Comparison of ENCODE assay signal across 24 cellular contexts in the genomic region with DNA sequence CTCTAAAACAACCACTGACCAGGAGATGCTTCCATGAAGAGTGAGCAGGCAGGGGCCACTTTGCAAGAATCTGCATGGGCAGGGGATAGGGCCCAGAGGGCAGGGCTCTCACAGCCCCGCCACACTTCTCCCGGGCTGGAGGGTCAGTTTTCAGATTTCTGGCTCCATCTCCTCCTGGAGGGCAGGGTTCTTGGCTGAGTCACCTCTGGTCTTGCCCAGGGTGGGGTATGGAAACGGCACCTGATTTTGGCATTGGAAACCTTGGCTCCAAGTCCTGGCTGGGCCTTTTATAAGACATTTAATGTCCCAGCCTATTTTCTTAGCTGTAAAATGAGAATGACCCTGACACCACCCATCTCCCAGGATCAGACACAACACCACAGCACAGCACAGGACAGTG.
"Had no signal": no experiment of that assay in that cellular context is flagged by ENCODE, and none has a peak within 500 bp of the region (broad histone marks: within the 10 kb centered on the region; RNA-seq: fewer than 3 reads in every experiment).

No MANE protein-coding gene starts in this region.

- H3K9me3 Mint-ChIP-seq: activated CD4-positive, alpha-beta memory T cell treated with anti-CD3 and anti-CD28 coated beads, Interleukin-2, amount 10 ng/mL, durations not matched to agents 7 days and 5 days; activated naive CD8-positive, alpha-beta T cell treated with anti-CD3 and anti-CD28 coated beads, Interleukin-2, amount 10 ng/mL, durations not matched to agents 7 days and 5 days; activated T-helper 17 cell treated with anti-CD3 and anti-CD28 coated beads, Interleukin-2, amount 50 U/mL, for 72 hours; naive thymus-derived CD8-positive, alpha-beta T cell had no signal

- ATAC-seq: activated CD8-positive, alpha-beta memory T cell treated with anti-CD3 and anti-CD28 coated beads, Interleukin-2, amount 10 ng/mL, durations not matched to agents 7 days and 5 days; foreskin keratinocyte; left ventricle myocardium superior; naive thymus-derived CD8-positive, alpha-beta T cell; WTC11 had no signal

- H3K27ac ChIP-seq: cardiac muscle cell, foreskin keratinocyte, tibial nerve had no signal

- H3K27me3 ChIP-seq: cardiac muscle cell, foreskin keratinocyte, tibial nerve had no signal

- H3K27ac Mint-ChIP-seq: activated CD4-positive, alpha-beta memory T cell treated with anti-CD3 and anti-CD28 coated beads, Interleukin-2, amount 10 ng/mL, durations not matched to agents 7 days and 5 days; activated CD8-positive, alpha-beta memory T cell treated with anti-CD3 and anti-CD28 coated beads, Interleukin-2, amount 10 ng/mL, durations not matched to agents 7 days and 5 days; activated naive CD8-positive, alpha-beta T cell treated with anti-CD3 and anti-CD28 coated beads, Interleukin-2, amount 10 ng/mL, durations not matched to agents 7 days and 5 days; memory B cell; WTC11 had no signal

- H3K4me1 ChIP-seq: foreskin keratinocyte, tibial nerve had no signal

- DNase-seq: activated CD4-positive, alpha-beta memory T cell treated with anti-CD3 and anti-CD28 coated beads, Interleukin-2, amount 10 ng/mL, durations not matched to agents 7 days and 5 days; activated CD4-positive, alpha-beta T cell treated with anti-CD3 and anti-CD28 coated beads for 36 hours; activated CD8-positive, alpha-beta memory T cell treated with anti-CD3 and anti-CD28 coated beads, Interleukin-2, amount 10 ng/mL, durations not matched to agents 7 days and 5 days; activated naive CD4-positive, alpha-beta T cell; activated naive CD8-positive, alpha-beta T cell treated with anti-CD3 and anti-CD28 coated beads, Interleukin-2, amount 10 ng/mL, durations not matched to agents 7 days and 5 days; activated T-cell treated with anti-CD3 and anti-CD28 coated beads, Interleukin-2, amount 50 U/mL, for 1 hour; amygdala; dermis blood vessel endothelial cell; effector memory CD4-positive, alpha-beta T cell; foreskin keratinocyte; glutamatergic neuron; hypothalamus; left ventricle myocardium superior; stimulated activated CD4-positive, alpha-beta T cell treated with anti-CD3 and anti-CD28 coated beads, Interleukin-12 subunit alpha, Interleukin-12 subunit beta, amount 100 ng/mL, for 4 hours; stimulated activated CD4-positive, alpha-beta T cell treated with anti-CD3 and anti-CD28 coated beads, Interleukin-1b, Interleukin-23, amount 100 ng/mL, for 48 hours; stimulated activated naive CD4-positive, alpha-beta T cell treated with Interleukin-2 at 50 U/mL for 16 hours; substantia nigra had no signal

- FAIRE-seq: endothelial cell of umbilical vein had no signal

- H3K27me3 Mint-ChIP-seq: activated CD4-positive, alpha-beta memory T cell treated with anti-CD3 and anti-CD28 coated beads, Interleukin-2, amount 10 ng/mL, durations not matched to agents 7 days and 5 days; activated CD4-positive, alpha-beta T cell treated with anti-CD3 and anti-CD28 coated beads for 36 hours; activated CD8-positive, alpha-beta memory T cell treated with anti-CD3 and anti-CD28 coated beads, Interleukin-2, amount 10 ng/mL, durations not matched to agents 7 days and 5 days; activated naive CD8-positive, alpha-beta T cell treated with anti-CD3 and anti-CD28 coated beads, Interleukin-2, amount 10 ng/mL, durations not matched to agents 7 days and 5 days; activated T-helper 17 cell treated with anti-CD3 and anti-CD28 coated beads, Interleukin-2, amount 50 U/mL, for 72 hours; naive thymus-derived CD8-positive, alpha-beta T cell had no signal

- H3K36me3 ChIP-seq: cardiac muscle cell had no signal

- H3K4me3 Mint-ChIP-seq: activated CD4-positive, alpha-beta memory T cell treated with anti-CD3 and anti-CD28 coated beads, Interleukin-2, amount 10 ng/mL, durations not matched to agents 7 days and 5 days; activated CD4-positive, alpha-beta T cell treated with anti-CD3 and anti-CD28 coated beads for 36 hours; activated CD8-positive, alpha-beta memory T cell treated with anti-CD3 and anti-CD28 coated beads, Interleukin-2, amount 10 ng/mL, durations not matched to agents 7 days and 5 days; activated naive CD8-positive, alpha-beta T cell treated with anti-CD3 and anti-CD28 coated beads, Interleukin-2, amount 10 ng/mL, durations not matched to agents 7 days and 5 days; activated T-helper 17 cell treated with anti-CD3 and anti-CD28 coated beads, Interleukin-2, amount 50 U/mL, for 72 hours; memory B cell; naive thymus-derived CD8-positive, alpha-beta T cell; WTC11 had no signal

- H3K4me3 ChIP-seq: cardiac muscle cell, tibial nerve had no signal

- H3K36me3 Mint-ChIP-seq: activated CD8-positive, alpha-beta memory T cell treated with anti-CD3 and anti-CD28 coated beads, Interleukin-2, amount 10 ng/mL, durations not matched to agents 7 days and 5 days; activated naive CD8-positive, alpha-beta T cell treated with anti-CD3 and anti-CD28 coated beads, Interleukin-2, amount 10 ng/mL, durations not matched to agents 7 days and 5 days; WTC11 had no signal

- H3K9me3 ChIP-seq: tibial nerve had no signal
